18 cellular contexts compared by ENCODE assay signal in genomic region chr13:42615691-42616090, GRCh38. TPM values are rescaled to one million over a fixed set of nuclear protein-coding genes. Genes with fewer than 3 reads are reported as not detected.
A peak's percentile ranks its signal among the peaks of the same experiment; 100 is the strongest.
DNase-seq lines count a peak whose midpoint lies in the region; TF ChIP-seq lines count a peak whose summit lies in the region.
"Had no signal": no experiment of that assay in that cellular context is flagged by ENCODE, and none has a peak within 500 bp of the region (broad histone marks: within the 10 kb centered on the region; RNA-seq: fewer than 3 reads in every experiment).

No MANE protein-coding gene starts in this region.

- H3K4me2 ChIP-seq in mammary epithelial cell (ENCODE audit: insufficient read depth, low read depth, low read length) (no peak overlapping the region), mesenchymal stem cell (ENCODE audit: low read length, poor library complexity, severe bottlenecking) (no peak overlapping the region)
- H3K4me2 ChIP-seq: A549 had no signal

- H3K79me1 ChIP-seq in mesenchymal stem cell (replicated peaks; ENCODE audit: low read length, poor library complexity, severe bottlenecking): no peaks in the 10 kb centered on the region

- peak overlapping the region; percentile 1 for H4K8ac ChIP-seq in mesenchymal stem cell (ENCODE audit: low read length)

- DNase-seq in NCI-H2107 treated with DMSO at 0.1 percent for 48 hours (lab: John Stamatoyannopoulos, UW; ENCODE audit: unreplicated experiment): peak; percentile 14
- no peak for DNase-seq in NCI-H2107 (lab: John Stamatoyannopoulos, UW)
- peak; percentile 56 for DNase-seq in NCI-H187 treated with DMSO at 0.1 percent for 48 hours (lab: John Stamatoyannopoulos, UW)
- peak; percentile 3 for DNase-seq in mammary epithelial cell
- DNase-seq in mesenchymal stem cell: peak; percentile 43
- no peak for DNase-seq in GM13976 (ENCODE audit: low spot score)
- DNase-seq in activated naive CD4-positive, alpha-beta T cell treated with Interleukin-2 at 50 U/mL for 16 hours: no peak
- DNase-seq in lower leg skin (ENCODE audit: low spot score in 2 of 2): no peak
- DNase-seq: amniotic stem cell, glutamatergic neuron, MG63, NCI-H2029 treated with DMSO at 0.1 percent for 48 hours, T-cell had no signal

- H3K36me3 ChIP-seq in mammary epithelial cell (ENCODE audit: insufficient read depth, low read length): no peaks in the 10 kb centered on the region
- H3K36me3 ChIP-seq in mesenchymal stem cell (ENCODE audit: control insufficient read depth in 1 of 2, insufficient read depth in 2 of 2, low read depth in 1 of 2, low read length in 2 of 2): no peaks in the 10 kb centered on the region
- H3K36me3 ChIP-seq: MG63, vagina had no signal

- H3K9ac ChIP-seq in mammary epithelial cell (ENCODE audit: insufficient read depth, low read length) (no peak overlapping the region), mesenchymal stem cell (ENCODE audit: low read length) (no peak overlapping the region)

- H3K18ac ChIP-seq in mesenchymal stem cell (ENCODE audit: low read depth in 1 of 2, low read length in 2 of 2): no peak overlapping the region

- in situ Hi-C loops in mammary epithelial cell (cut with MboI; ENCODE audit: low sequenced_read_pairs in 2 of 2): no loop called here
- in situ Hi-C loops in GM13976 (cut with MboI; ENCODE audit: low sequenced_read_pairs, unreplicated experiment): no loop called here

- H3K27ac ChIP-seq in mammary epithelial cell (ENCODE audit: insufficient read depth, low read depth, low read length) (no peak overlapping the region), mesenchymal stem cell (ENCODE audit: low read length, poor library complexity, severe bottlenecking) (no peak overlapping the region)
- H3K27ac ChIP-seq: A549, C4-2B, vagina had no signal

- H3K9me3 ChIP-seq in mammary epithelial cell (replicated peaks; ENCODE audit: insufficient read depth, low read length): no peaks in the 10 kb centered on the region
- H3K9me3 ChIP-seq in mesenchymal stem cell (ENCODE audit: control insufficient read depth, low read length): peaks cover 5% of the 10 kb centered on the region
- H3K9me3 ChIP-seq: A549, MG63, vagina had no signal

- CTCF ChIA-PET in mammary epithelial cell (lab: Charles Lee; ENCODE audit: low non-redundant PET): no interaction called here

- no peak overlapping the region for H2BK15ac ChIP-seq in mesenchymal stem cell (ENCODE audit: low read depth, poor library complexity, severe bottlenecking)

- H2AK5ac ChIP-seq in mesenchymal stem cell (ENCODE audit: low read length, severe bottlenecking): no peak overlapping the region

- H3K4me1 ChIP-seq in mammary epithelial cell (ENCODE audit: insufficient read depth, low read length): peaks cover 3% of the 10 kb centered on the region
- H3K4me1 ChIP-seq in mesenchymal stem cell (ENCODE audit: control insufficient read depth, insufficient read depth, low read depth, low read length): no peaks in the 10 kb centered on the region
- H3K4me1 ChIP-seq: A549, vagina had no signal

- H3K23ac ChIP-seq in mesenchymal stem cell (ENCODE audit: low read length in 2 of 2): no peak overlapping the region

- H3K27me3 ChIP-seq in mammary epithelial cell (ENCODE audit: insufficient read depth, low read length) (no peaks in the 10 kb centered on the region), mesenchymal stem cell (ENCODE audit: control insufficient read depth in 1 of 2, insufficient read depth in 1 of 2, low read length in 2 of 2) (peaks cover 0 to 13% of the 10 kb centered on the region in 2 experiments)
- H3K27me3 ChIP-seq: MG63, vagina had no signal

- no peak overlapping the region for H3K4me3 ChIP-seq in mammary epithelial cell (replicated peaks in 1 of 3; ENCODE audit: insufficient read depth in 1 of 3, low read depth in 2 of 3, low read length in 3 of 3)
- H3K4me3 ChIP-seq in mesenchymal stem cell (ENCODE audit: insufficient read depth in 1 of 2, low read depth in 1 of 2, low read length in 2 of 2): no peak overlapping the region
- H3K4me3 ChIP-seq in lower leg skin (ENCODE audit: low read depth, poor library complexity, severe bottlenecking): no peak overlapping the region
- H3K4me3 ChIP-seq: A549, MG63, vagina had no signal

- dilution Hi-C loops in mammary epithelial cell (cut with HindIII; ENCODE audit: low sequenced_read_pairs): no loop called here

- H3K4ac ChIP-seq in mesenchymal stem cell (ENCODE audit: low read depth in 1 of 2, low read length in 2 of 2): no peak overlapping the region

- H2AFZ ChIP-seq in mammary epithelial cell (ENCODE audit: low read depth, low read length) (no peak overlapping the region), mesenchymal stem cell (ENCODE audit: low read depth, low read length) (no peak overlapping the region)

- TF ChIP-seq CTCF in mammary epithelial cell (conservative IDR thresholded peaks at IDR 0.05 in 1 of 2, IDR thresholded peaks at IDR 0.05 in 1 of 2; ENCODE audit: extremely low read depth in 1 of 2, insufficient read depth in 1 of 2, low read depth in 1 of 2, low read length in 2 of 2): no peak
- no peak for TF ChIP-seq CTCF in GM13976 (IDR thresholded peaks at IDR 0.05; ENCODE audit: borderline replicate concordance, control extremely low read depth, extremely low read depth, insufficient read depth, missing control alignments)
- TF ChIP-seq CTCF in lower leg skin (IDR thresholded peaks at IDR 0.05): no peak

- no peak overlapping the region for H2BK5ac ChIP-seq in mesenchymal stem cell (ENCODE audit: low read depth, low read length, poor library complexity, severe bottlenecking)

- TF ChIP-seq POLR2A in lower leg skin (IDR thresholded peaks at IDR 0.05): no peak

- H4K20me1 ChIP-seq in mammary epithelial cell (ENCODE audit: insufficient read depth, low read length): no peaks in the 10 kb centered on the region

- H3K79me2 ChIP-seq in mammary epithelial cell (ENCODE audit: insufficient read depth, low read length): no peaks in the 10 kb centered on the region

- intact Hi-C loops in mammary epithelial cell (cut with micrococcal nuclease): no loop called here
- intact Hi-C loops in lower leg skin (cut with DNase I; ENCODE audit: low total_unique reads): no loop called here

- H4K91ac ChIP-seq in mesenchymal stem cell (ENCODE audit: low read length): no peak overlapping the region

- no peak overlapping the region for H3K14ac ChIP-seq in mesenchymal stem cell (ENCODE audit: low read length in 2 of 2)

- BruUV-seq in mammary epithelial cell (replicated peaks; lab: Mats Ljungman, UMichigan): no TSS peak

- 94% methylated on average over 6 of the region's 6 CpGs for WGBS in mammary epithelial cell (ENCODE audit: low coverage, missing lambda C conversion rate)
- WGBS in mesenchymal stem cell: 81% methylated on average over 6 of the region's 6 CpGs
- 81 to 93% methylated on average over 6 of the region's 6 CpGs for WGBS in lower leg skin, 2 donors

- H2BK120ac ChIP-seq in mesenchymal stem cell (ENCODE audit: low read depth, low read length): no peak overlapping the region

- no peak overlapping the region for H2BK12ac ChIP-seq in mesenchymal stem cell (ENCODE audit: low read length in 2 of 2)

RNA-seq across cellular contexts. Expression of gene TNFSF11, which starts 41.7 kb away (rescaled TPM):
- total RNA-seq in mammary epithelial cell (not detected), lower leg skin (under 1 TPM in 2 of 4 donors, not detected in 2; 0.23 to 0.39 TPM)
- polyA plus RNA-seq in mammary epithelial cell: not detected
- not detected for polyA minus RNA-seq in mammary epithelial cell
- polyA plus RNA-seq in mesenchymal stem cell (2013, experiment 1 of 2): 2.0 TPM
- 2.2 TPM for polyA plus RNA-seq in mesenchymal stem cell (2013, experiment 2 of 2)
- total RNA-seq: cerebellum, Daoy, vagina had no signal
- polyA plus RNA-seq: A549 had no signal

Comparison
In these comparisons a context has a peak if more than half of its experiments do, and no peak if none do; other contexts are left out.
1. DNase-seq: peak in NCI-H2107 treated with DMSO at 0.1 percent for 48 hours (single experiment), NCI-H187 treated with DMSO at 0.1 percent for 48 hours (single experiment), mammary epithelial cell (single experiment) and mesenchymal stem cell (single experiment); none in NCI-H2107 (single experiment), GM13976 (single experiment), activated naive CD4-positive, alpha-beta T cell treated with Interleukin-2 at 50 U/mL for 16 hours (single experiment) and lower leg skin (0 of 2).